Comparison of ENCODE assay signal across 21 cellular contexts in genomic region chr10:77547651-77548050, GRCh38.
"Had no signal": no experiment of that assay in that cellular context is flagged by ENCODE, and none has a peak within 500 bp of the region (broad histone marks: within the 10 kb centered on the region; RNA-seq: fewer than 3 reads in every experiment).

No MANE protein-coding gene starts in this region.

- H3K36me3 Mint-ChIP-seq: natural killer cell; stimulated activated memory B cell treated with anti-CD40 and anti-IgM and Interleukin-4, amounts not matched to agents 10 μg/mL and 1 μg/mL and 100 μg/mL, for 72 hours had no signal

- H3K4me2 ChIP-seq: hepatocyte had no signal

- H3K27me3 Mint-ChIP-seq: stimulated activated memory B cell treated with anti-CD40 and anti-IgM and Interleukin-4, amounts not matched to agents 10 μg/mL and 1 μg/mL and 100 μg/mL, for 72 hours had no signal

- H3K27ac Mint-ChIP-seq: natural killer cell; stimulated activated memory B cell treated with anti-CD40 and anti-IgM and Interleukin-4, amounts not matched to agents 10 μg/mL and 1 μg/mL and 100 μg/mL, for 72 hours had no signal

- ATAC-seq: effector memory CD8-positive, alpha-beta T cell; heart left ventricle; natural killer cell; sciatic nerve; stimulated activated memory B cell treated with anti-CD40 and anti-IgM and Interleukin-4, amounts not matched to agents 10 μg/mL and 1 μg/mL and 100 μg/mL, for 72 hours; stimulated activated naive CD8-positive, alpha-beta T cell treated with anti-CD3 and anti-CD28 coated beads, Interleukin-15, Interleukin-2, amounts not matched to agents 100 U/mL and 50 U/mL, for 24 hours had no signal

- H3K4me1 Mint-ChIP-seq: natural killer cell had no signal

- H3K9me3 Mint-ChIP-seq: effector memory CD8-positive, alpha-beta T cell had no signal

- H3K79me2 ChIP-seq: hepatocyte had no signal

- H2AFZ ChIP-seq: hepatocyte had no signal

- H3K4me3 Mint-ChIP-seq: effector memory CD8-positive, alpha-beta T cell; natural killer cell; stimulated activated memory B cell treated with anti-CD40 and anti-IgM and Interleukin-4, amounts not matched to agents 10 μg/mL and 1 μg/mL and 100 μg/mL, for 72 hours had no signal

- DNase-seq: effector memory CD8-positive, alpha-beta T cell; erythroblast; esophagus squamous epithelium; foreskin melanocyte; heart left ventricle; kidney; mesenchymal stem cell; natural killer cell; occipital lobe; ovary; retina; stimulated activated CD4-positive, alpha-beta T cell treated with anti-CD3 and anti-CD28 coated beads, Interleukin-2, amount 100 ng/mL, for 24 hours; stimulated activated CD4-positive, alpha-beta T cell treated with anti-CD3 and anti-CD28 coated beads, Interleukin-4, amount 100 ng/mL, for 4 hours; stimulated activated naive CD8-positive, alpha-beta T cell treated with anti-CD3 and anti-CD28 coated beads, Interleukin-15, Interleukin-2, amounts not matched to agents 100 U/mL and 50 U/mL, for 24 hours; trophoblast cell had no signal

- H3K36me3 ChIP-seq: esophagus squamous epithelium, heart left ventricle, ovary, vagina had no signal

- H3K4me1 ChIP-seq: vagina had no signal

- H3K9me3 ChIP-seq: esophagus squamous epithelium, ovary, vagina had no signal

- H3K4me3 ChIP-seq: coronary artery, esophagus squamous epithelium, heart left ventricle, hepatocyte, lung, ovary, vagina had no signal

- H3K27me3 ChIP-seq: esophagus squamous epithelium, hepatocyte, ovary, vagina had no signal

- H3K27ac ChIP-seq: esophagus squamous epithelium, hepatocyte, ovary, vagina had no signal
